Comparison of ENCODE assay signal across 18 cellular contexts in genomic region chr14:76112889-76113611, GRCh38. TPM values are rescaled to one million over a fixed set of nuclear protein-coding genes. Genes with fewer than 3 reads are reported as not detected.
DNase-seq lines count a peak whose midpoint lies in the region; ATAC-seq, FAIRE-seq and TF ChIP-seq lines count a peak whose summit lies in the region.
"Had no signal": no experiment of that assay in that cellular context is flagged by ENCODE, and none has a peak within 500 bp of the region (broad histone marks: within the 10 kb centered on the region; RNA-seq: fewer than 3 reads in every experiment).

No MANE protein-coding gene starts in this region.

- no peak for FAIRE-seq in pancreas (lab: Jason Lieb, UNC)

- no peaks in the 10 kb centered on the region for H3K27me3 ChIP-seq in HUES6 (ENCODE audit: control insufficient read depth, insufficient read depth, low read length)
- no peaks in the 10 kb centered on the region for H3K27me3 ChIP-seq in pancreas

- 45 to 49% methylated on average over 22 of the region's 22 CpGs for WGBS in pancreas, 2 donors

- DNase-seq in ELF-1 (ENCODE audit: low read depth, low spot score) (peak; percentile 77), ecto neural progenitor cell (ENCODE audit: low spot score) (peak; percentile 66), iPS-NIHi7 (ENCODE audit: extremely low spot score) (peak; percentile 53), pancreas (no peak)
- DNase-seq in central memory CD4-positive, alpha-beta T cell, result no peak
- no peak for DNase-seq in stimulated activated CD4-positive, alpha-beta T cell treated with anti-CD3 and anti-CD28 coated beads, Interleukin-1b, Interleukin-23, amount 100 ng/mL, for 48 hours
- DNase-seq: 8988T; BE2C; CD4-positive, alpha-beta T cell; EL; NCI-H1105 treated with DMSO at 0.1 percent for 48 hours; NCI-H1694 treated with DMSO at 0.1 percent for 48 hours; NCI-H510A had no signal

- H3K36me3 ChIP-seq in HUES6 (ENCODE audit: control insufficient read depth, insufficient read depth, low read length) (no peaks in the 10 kb centered on the region), pancreas (no peaks in the 10 kb centered on the region)
- H3K36me3 ChIP-seq: BE2C had no signal

- H3K27ac ChIP-seq in HUES6 (ENCODE audit: low read depth, low read length) (peak overlapping the region; percentile 11; the same call in 1 of the 2 replicates), pancreas (no peak overlapping the region)

- H3K9me3 ChIP-seq in HUES6 (ENCODE audit: control insufficient read depth, insufficient read depth, low read depth, low read length), result no peaks in the 10 kb centered on the region
- H3K9me3 ChIP-seq in pancreas, result no peaks in the 10 kb centered on the region
- H3K9me3 ChIP-seq: BE2C had no signal

- H3K9ac ChIP-seq in HUES6 (ENCODE audit: low read length), result peak overlapping the region; percentile 36

- no peak for TF ChIP-seq CTCF in pancreas (IDR thresholded peaks at IDR 0.05)

- intact Hi-C loops in pancreas (cut with DNase I), result no loop called here

- ATAC-seq in GM21447 (IDR thresholded peaks at IDR 0.05; ENCODE audit: unreplicated experiment) (no peak), pancreas (no peak)
- ATAC-seq: HCT116, Panc1, Right ventricle myocardium inferior had no signal

- H3K4me1 ChIP-seq in HUES6 (ENCODE audit: control insufficient read depth, insufficient read depth, low read length), result peaks cover 41% of the 10 kb centered on the region
- no peaks in the 10 kb centered on the region for H3K4me1 ChIP-seq in pancreas

- H3K4me3 ChIP-seq in HUES6 (ENCODE audit: low read depth, low read length) (peak overlapping the region; percentile 21), pancreas (no peak overlapping the region)

RNA-seq across cellular contexts. Expression of gene GPATCH2L, which starts 38.7 kb away (rescaled TPM):
- total RNA-seq in pancreas, result 10 to 100 TPM; 13.8 to 29.7 (median 17.4) TPM
- polyA plus RNA-seq in pancreas, result 1 to 10 TPM; 3.0 to 6.0 TPM

Comparison
In these comparisons a context has a peak if more than half of its experiments do, and no peak if none do; other contexts are left out.
1. DNase-seq: peak in ELF-1 (single experiment), ecto neural progenitor cell (single experiment) and iPS-NIHi7 (single experiment); none in central memory CD4-positive, alpha-beta T cell (single experiment), stimulated activated CD4-positive, alpha-beta T cell treated with anti-CD3 and anti-CD28 coated beads, Interleukin-1b, Interleukin-23, amount 100 ng/mL, for 48 hours (single experiment) and pancreas (0 of 6).